Comparison of ENCODE assay signal across 1 cellular context in the genomic region with DNA sequence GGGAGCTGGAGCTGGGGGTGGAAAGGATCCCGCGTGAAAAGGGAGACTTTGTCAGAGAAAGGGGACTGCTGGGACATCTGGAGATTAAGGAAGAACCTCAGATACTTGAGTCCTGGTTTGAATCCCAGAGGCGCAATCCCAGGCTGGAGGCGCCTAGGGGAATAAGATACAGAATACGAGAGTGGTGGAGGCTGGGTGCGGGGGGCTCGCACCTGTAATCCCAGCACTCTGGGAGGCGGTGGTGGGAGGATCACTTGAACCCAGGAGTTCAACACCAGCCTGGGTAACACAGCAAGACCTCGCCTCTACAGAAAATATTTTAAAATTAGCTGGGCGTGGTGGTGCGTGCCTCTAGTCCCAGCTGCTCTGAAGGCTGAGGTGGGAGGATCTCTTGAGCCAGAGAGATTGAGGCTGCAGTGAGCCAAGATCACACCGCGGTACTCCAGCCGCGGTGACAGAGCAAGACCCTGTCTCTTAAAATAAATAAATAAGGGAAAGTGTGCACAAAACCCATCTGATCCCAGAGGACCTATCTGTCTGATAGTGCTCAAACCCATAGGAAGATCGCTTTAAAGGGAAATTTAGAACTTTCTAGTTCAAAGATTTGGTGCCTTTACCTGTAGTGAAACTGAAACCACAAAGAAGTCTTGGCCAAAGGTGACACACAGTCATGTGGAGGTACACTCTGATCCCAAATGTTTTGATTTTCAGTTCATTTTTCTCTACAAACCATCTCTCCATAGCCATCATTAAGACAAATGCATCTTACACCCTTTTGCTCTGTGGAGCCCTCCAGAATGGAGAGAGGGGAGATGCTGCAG.
TF ChIP-seq lines count a peak whose summit lies in the region.

No MANE protein-coding gene starts in this region.

TF ChIP-seq in HepG2, 621 proteins besides CTCF, POLR2A, EP300 and RAD21 (continued from another document and continues in another):
- TF ChIP-seq ZNF274 (CRISPR knock-in tag; IDR thresholded peaks at IDR 0.05) (0 out of 2 replicates have a peak, but pooled peaks have one; percentile 10), KDM3A (CRISPR knock-in tag; IDR thresholded peaks at IDR 0.05; ENCODE audit: low read depth) (no peak), HOXA3 (CRISPR knock-in tag; IDR thresholded peaks at IDR 0.05) (no peak), SRSF4 (IDR thresholded peaks at IDR 0.05; ENCODE audit: low read depth, low read length, poor library complexity, severe bottlenecking) (no peak), ELF3 (CRISPR knock-in tag; IDR thresholded peaks at IDR 0.05) (no peak), ZNF746 (CRISPR knock-in tag; IDR thresholded peaks at IDR 0.05) (peak; percentile 12; the same call in 1 of the 2 replicates), PHB2 (IDR thresholded peaks at IDR 0.05; ENCODE audit: partially characterized antibody) (no peak), ZFP41 (CRISPR knock-in tag; IDR thresholded peaks at IDR 0.05; ENCODE audit: borderline replicate concordance) (no peak), RFX3 (CRISPR knock-in tag; IDR thresholded peaks at IDR 0.05) (no peak), SAP130 (CRISPR knock-in tag; IDR thresholded peaks at IDR 0.05; ENCODE audit: low read depth) (no peak), DNMT1 (CRISPR knock-in tag; IDR thresholded peaks at IDR 0.05) (no peak), ZNF703 (CRISPR knock-in tag; IDR thresholded peaks at IDR 0.05; ENCODE audit: borderline replicate concordance) (no peak), SIN3A (IDR thresholded peaks at IDR 0.05; ENCODE audit: borderline replicate concordance, low read depth, low read length) (no peak), ZNF782 (CRISPR knock-in tag; IDR thresholded peaks at IDR 0.05; ENCODE audit: borderline replicate concordance) (no peak), TAF15 (IDR thresholded peaks at IDR 0.05; ENCODE audit: low read depth, low read length, poor library complexity, severe bottlenecking) (no peak)
- TF ChIP-seq, protein P1, sequence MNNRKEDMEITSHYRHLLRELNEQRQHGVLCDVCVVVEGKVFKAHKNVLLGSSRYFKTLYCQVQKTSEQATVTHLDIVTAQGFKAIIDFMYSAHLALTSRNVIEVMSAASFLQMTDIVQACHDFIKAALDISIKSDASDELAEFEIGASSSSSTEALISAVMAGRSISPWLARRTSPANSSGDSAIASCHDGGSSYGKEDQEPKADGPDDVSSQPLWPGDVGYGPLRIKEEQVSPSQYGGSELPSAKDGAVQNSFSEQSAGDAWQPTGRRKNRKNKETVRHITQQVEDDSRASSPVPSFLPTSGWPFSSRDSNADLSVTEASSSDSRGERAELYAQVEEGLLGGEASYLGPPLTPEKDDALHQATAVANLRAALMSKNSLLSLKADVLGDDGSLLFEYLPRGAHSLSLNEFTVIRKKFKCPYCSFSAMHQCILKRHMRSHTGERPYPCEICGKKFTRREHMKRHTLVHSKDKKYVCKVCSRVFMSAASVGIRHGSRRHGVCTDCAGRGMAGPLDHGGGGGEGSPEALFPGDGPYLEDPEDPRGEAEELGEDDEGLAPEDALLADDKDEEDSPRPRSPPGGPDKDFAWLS (CRISPR knock-in tag; IDR thresholded peaks at IDR 0.05; ENCODE audit: borderline replicate concordance): no peak
- TF ChIP-seq, protein P2, sequence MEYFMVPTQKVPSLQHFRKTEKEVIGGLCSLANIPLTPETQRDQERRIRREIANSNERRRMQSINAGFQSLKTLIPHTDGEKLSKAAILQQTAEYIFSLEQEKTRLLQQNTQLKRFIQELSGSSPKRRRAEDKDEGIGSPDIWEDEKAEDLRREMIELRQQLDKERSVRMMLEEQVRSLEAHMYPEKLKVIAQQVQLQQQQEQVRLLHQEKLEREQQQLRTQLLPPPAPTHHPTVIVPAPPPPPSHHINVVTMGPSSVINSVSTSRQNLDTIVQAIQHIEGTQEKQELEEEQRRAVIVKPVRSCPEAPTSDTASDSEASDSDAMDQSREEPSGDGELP (IDR thresholded peaks at IDR 0.05; ENCODE audit: borderline replicate concordance, low read depth): 0 out of 2 replicates have a peak, but pooled peaks have one; percentile 2
- TF ChIP-seq, protein P3, sequence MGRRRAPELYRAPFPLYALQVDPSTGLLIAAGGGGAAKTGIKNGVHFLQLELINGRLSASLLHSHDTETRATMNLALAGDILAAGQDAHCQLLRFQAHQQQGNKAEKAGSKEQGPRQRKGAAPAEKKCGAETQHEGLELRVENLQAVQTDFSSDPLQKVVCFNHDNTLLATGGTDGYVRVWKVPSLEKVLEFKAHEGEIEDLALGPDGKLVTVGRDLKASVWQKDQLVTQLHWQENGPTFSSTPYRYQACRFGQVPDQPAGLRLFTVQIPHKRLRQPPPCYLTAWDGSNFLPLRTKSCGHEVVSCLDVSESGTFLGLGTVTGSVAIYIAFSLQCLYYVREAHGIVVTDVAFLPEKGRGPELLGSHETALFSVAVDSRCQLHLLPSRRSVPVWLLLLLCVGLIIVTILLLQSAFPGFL (CRISPR knock-in tag; IDR thresholded peaks at IDR 0.05): no peak
- TF ChIP-seq, protein P4, sequence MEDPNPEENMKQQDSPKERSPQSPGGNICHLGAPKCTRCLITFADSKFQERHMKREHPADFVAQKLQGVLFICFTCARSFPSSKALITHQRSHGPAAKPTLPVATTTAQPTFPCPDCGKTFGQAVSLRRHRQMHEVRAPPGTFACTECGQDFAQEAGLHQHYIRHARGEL (CRISPR knock-in tag; IDR thresholded peaks at IDR 0.05): 0 out of 2 replicates have a peak, but pooled peaks have one; percentile 5
- TF ChIP-seq, protein P5, sequence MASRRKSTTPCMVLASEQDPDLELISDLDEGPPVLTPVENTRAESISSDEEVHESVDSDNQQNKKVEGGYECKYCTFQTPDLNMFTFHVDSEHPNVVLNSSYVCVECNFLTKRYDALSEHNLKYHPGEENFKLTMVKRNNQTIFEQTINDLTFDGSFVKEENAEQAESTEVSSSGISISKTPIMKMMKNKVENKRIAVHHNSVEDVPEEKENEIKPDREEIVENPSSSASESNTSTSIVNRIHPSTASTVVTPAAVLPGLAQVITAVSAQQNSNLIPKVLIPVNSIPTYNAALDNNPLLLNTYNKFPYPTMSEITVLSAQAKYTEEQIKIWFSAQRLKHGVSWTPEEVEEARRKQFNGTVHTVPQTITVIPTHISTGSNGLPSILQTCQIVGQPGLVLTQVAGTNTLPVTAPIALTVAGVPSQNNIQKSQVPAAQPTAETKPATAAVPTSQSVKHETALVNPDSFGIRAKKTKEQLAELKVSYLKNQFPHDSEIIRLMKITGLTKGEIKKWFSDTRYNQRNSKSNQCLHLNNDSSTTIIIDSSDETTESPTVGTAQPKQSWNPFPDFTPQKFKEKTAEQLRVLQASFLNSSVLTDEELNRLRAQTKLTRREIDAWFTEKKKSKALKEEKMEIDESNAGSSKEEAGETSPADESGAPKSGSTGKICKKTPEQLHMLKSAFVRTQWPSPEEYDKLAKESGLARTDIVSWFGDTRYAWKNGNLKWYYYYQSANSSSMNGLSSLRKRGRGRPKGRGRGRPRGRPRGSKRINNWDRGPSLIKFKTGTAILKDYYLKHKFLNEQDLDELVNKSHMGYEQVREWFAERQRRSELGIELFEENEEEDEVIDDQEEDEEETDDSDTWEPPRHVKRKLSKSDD (CRISPR knock-in tag; IDR thresholded peaks at IDR 0.05; ENCODE audit: low read depth): no peak
- TF ChIP-seq, protein P6, sequence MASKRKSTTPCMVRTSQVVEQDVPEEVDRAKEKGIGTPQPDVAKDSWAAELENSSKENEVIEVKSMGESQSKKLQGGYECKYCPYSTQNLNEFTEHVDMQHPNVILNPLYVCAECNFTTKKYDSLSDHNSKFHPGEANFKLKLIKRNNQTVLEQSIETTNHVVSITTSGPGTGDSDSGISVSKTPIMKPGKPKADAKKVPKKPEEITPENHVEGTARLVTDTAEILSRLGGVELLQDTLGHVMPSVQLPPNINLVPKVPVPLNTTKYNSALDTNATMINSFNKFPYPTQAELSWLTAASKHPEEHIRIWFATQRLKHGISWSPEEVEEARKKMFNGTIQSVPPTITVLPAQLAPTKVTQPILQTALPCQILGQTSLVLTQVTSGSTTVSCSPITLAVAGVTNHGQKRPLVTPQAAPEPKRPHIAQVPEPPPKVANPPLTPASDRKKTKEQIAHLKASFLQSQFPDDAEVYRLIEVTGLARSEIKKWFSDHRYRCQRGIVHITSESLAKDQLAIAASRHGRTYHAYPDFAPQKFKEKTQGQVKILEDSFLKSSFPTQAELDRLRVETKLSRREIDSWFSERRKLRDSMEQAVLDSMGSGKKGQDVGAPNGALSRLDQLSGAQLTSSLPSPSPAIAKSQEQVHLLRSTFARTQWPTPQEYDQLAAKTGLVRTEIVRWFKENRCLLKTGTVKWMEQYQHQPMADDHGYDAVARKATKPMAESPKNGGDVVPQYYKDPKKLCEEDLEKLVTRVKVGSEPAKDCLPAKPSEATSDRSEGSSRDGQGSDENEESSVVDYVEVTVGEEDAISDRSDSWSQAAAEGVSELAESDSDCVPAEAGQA (IDR thresholded peaks at IDR 0.05; ENCODE audit: low read depth): peak; percentile 5; the same call in 1 of the 2 replicates
- TF ChIP-seq, protein P6 (CRISPR knock-in tag; IDR thresholded peaks at IDR 0.05; ENCODE audit: borderline replicate concordance): no peak
- TF ChIP-seq, protein P7, sequence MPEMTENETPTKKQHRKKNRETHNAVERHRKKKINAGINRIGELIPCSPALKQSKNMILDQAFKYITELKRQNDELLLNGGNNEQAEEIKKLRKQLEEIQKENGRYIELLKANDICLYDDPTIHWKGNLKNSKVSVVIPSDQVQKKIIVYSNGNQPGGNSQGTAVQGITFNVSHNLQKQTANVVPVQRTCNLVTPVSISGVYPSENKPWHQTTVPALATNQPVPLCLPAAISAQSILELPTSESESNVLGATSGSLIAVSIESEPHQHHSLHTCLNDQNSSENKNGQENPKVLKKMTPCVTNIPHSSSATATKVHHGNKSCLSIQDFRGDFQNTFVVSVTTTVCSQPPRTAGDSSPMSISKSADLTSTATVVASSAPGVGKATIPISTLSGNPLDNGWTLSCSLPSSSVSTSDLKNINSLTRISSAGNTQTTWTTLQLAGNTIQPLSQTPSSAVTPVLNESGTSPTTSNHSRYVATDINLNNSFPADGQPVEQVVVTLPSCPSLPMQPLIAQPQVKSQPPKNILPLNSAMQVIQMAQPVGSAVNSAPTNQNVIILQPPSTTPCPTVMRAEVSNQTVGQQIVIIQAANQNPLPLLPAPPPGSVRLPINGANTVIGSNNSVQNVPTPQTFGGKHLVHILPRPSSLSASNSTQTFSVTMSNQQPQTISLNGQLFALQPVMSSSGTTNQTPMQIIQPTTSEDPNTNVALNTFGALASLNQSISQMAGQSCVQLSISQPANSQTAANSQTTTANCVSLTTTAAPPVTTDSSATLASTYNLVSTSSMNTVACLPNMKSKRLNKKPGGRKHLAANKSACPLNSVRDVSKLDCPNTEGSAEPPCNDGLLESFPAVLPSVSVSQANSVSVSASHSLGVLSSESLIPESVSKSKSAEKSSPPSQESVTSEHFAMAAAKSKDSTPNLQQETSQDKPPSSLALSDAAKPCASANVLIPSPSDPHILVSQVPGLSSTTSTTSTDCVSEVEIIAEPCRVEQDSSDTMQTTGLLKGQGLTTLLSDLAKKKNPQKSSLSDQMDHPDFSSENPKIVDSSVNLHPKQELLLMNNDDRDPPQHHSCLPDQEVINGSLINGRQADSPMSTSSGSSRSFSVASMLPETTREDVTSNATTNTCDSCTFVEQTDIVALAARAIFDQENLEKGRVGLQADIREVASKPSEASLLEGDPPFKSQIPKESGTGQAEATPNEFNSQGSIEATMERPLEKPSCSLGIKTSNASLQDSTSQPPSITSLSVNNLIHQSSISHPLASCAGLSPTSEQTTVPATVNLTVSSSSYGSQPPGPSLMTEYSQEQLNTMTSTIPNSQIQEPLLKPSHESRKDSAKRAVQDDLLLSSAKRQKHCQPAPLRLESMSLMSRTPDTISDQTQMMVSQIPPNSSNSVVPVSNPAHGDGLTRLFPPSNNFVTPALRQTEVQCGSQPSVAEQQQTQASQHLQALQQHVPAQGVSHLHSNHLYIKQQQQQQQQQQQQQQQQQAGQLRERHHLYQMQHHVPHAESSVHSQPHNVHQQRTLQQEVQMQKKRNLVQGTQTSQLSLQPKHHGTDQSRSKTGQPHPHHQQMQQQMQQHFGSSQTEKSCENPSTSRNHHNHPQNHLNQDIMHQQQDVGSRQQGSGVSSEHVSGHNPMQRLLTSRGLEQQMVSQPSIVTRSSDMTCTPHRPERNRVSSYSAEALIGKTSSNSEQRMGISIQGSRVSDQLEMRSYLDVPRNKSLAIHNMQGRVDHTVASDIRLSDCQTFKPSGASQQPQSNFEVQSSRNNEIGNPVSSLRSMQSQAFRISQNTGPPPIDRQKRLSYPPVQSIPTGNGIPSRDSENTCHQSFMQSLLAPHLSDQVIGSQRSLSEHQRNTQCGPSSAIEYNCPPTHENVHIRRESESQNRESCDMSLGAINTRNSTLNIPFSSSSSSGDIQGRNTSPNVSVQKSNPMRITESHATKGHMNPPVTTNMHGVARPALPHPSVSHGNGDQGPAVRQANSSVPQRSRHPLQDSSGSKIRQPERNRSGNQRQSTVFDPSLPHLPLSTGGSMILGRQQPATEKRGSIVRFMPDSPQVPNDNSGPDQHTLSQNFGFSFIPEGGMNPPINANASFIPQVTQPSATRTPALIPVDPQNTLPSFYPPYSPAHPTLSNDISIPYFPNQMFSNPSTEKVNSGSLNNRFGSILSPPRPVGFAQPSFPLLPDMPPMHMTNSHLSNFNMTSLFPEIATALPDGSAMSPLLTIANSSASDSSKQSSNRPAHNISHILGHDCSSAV (CRISPR knock-in tag; IDR thresholded peaks at IDR 0.05; ENCODE audit: borderline replicate concordance): peak; percentile 3; the same call in 1 of the 2 replicates
- TF ChIP-seq, protein P8, sequence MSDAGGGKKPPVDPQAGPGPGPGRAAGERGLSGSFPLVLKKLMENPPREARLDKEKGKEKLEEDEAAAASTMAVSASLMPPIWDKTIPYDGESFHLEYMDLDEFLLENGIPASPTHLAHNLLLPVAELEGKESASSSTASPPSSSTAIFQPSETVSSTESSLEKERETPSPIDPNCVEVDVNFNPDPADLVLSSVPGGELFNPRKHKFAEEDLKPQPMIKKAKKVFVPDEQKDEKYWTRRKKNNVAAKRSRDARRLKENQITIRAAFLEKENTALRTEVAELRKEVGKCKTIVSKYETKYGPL (CRISPR knock-in tag; IDR thresholded peaks at IDR 0.05): no peak
